ENCODE assay signal across 19 cellular contexts in the genomic region with DNA sequence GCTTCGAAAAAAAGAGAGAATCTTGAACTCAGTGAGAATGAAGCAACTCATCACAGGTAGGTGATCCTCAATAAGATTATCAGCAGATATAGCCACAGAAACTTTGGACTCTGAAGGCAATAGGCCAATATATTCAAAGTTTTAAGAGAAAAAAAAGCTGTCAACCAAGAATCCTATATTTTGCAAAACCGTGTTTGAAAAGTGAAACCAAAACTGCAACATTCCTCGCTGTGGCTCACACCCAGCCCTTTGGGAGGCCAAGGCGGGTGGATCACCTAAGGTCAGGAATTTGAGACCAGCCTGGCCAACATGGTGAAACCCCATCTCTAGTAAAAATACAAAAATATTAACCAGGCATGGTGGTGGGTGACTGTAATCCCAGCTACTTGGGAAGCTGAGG.
"Had no signal": no experiment of that assay in that cellular context is flagged by ENCODE, and none has a peak within 500 bp of the region (broad histone marks: within the 10 kb centered on the region; RNA-seq: fewer than 3 reads in every experiment).

No MANE protein-coding gene starts in this region.

- H3K27me3 ChIP-seq: ovary, suprapubic skin, vagina had no signal

- H3K4me1 Mint-ChIP-seq: memory B cell; natural killer cell; stimulated activated naive CD8-positive, alpha-beta T cell treated with anti-CD3 and anti-CD28 coated beads, Interleukin-15, amount 100 ng/mL, for 72 hours had no signal

- DNase-seq: dorsolateral prefrontal cortex; effector CD4-positive, alpha-beta T cell; left ventricle myocardium superior; lower lobe of right lung; natural killer cell; occipital lobe; ovary; posterior cingulate gyrus; psoas muscle; right cardiac atrium; stimulated activated CD4-positive, alpha-beta T cell treated with anti-CD3 and anti-CD28 coated beads, Interleukin-15, amount 100 ng/mL, for 24 hours; stimulated activated CD4-positive, alpha-beta T cell treated with anti-CD3 and anti-CD28 coated beads, Interleukin-2, amount 100 ng/mL, for 48 hours; stimulated activated naive CD4-positive, alpha-beta T cell; stimulated activated naive CD8-positive, alpha-beta T cell treated with anti-CD3 and anti-CD28 coated beads, Interleukin-15, amount 100 ng/mL, for 72 hours; trophoblast cell had no signal

- H3K4me3 ChIP-seq: dorsolateral prefrontal cortex, lower lobe of right lung, ovary, psoas muscle, skin epidermis, suprapubic skin, vagina had no signal

- H3K27ac Mint-ChIP-seq: memory B cell, natural killer cell had no signal

- H3K9me3 ChIP-seq: lower lobe of right lung, ovary, psoas muscle, suprapubic skin, vagina had no signal

- H3K27ac ChIP-seq: dorsolateral prefrontal cortex, lower lobe of right lung, ovary, psoas muscle, skin epidermis, suprapubic skin, vagina had no signal

- H3K4me3 Mint-ChIP-seq: memory B cell; natural killer cell; stimulated activated naive CD8-positive, alpha-beta T cell treated with anti-CD3 and anti-CD28 coated beads, Interleukin-15, amount 100 ng/mL, for 72 hours had no signal

- ATAC-seq: left ventricle myocardium superior; lower lobe of right lung; natural killer cell; psoas muscle; right cardiac atrium; stimulated activated naive CD8-positive, alpha-beta T cell treated with anti-CD3 and anti-CD28 coated beads, Interleukin-15, amount 100 ng/mL, for 72 hours had no signal

- H3K27me3 Mint-ChIP-seq: memory B cell; stimulated activated naive CD8-positive, alpha-beta T cell treated with anti-CD3 and anti-CD28 coated beads, Interleukin-15, amount 100 ng/mL, for 72 hours had no signal

- H3K36me3 ChIP-seq: lower lobe of right lung, ovary, suprapubic skin, vagina had no signal

- H3K4me1 ChIP-seq: lower lobe of right lung, psoas muscle, suprapubic skin, vagina had no signal
